14 cellular contexts compared by ENCODE assay signal in genomic region chr4:87019898-87020297, GRCh38.
DNase-seq lines count a peak whose midpoint lies in the region; ATAC-seq and TF ChIP-seq lines count a peak whose summit lies in the region.
"Had no signal": no experiment of that assay in that cellular context is flagged by ENCODE, and none has a peak within 500 bp of the region (broad histone marks: within the 10 kb centered on the region; RNA-seq: fewer than 3 reads in every experiment).

No MANE protein-coding gene starts in this region.

- peaks cover 5% of the 10 kb centered on the region for H3F3A ChIP-seq in smooth muscle cell (ENCODE audit: low read depth)

- H3K79me2 ChIP-seq in smooth muscle cell (ENCODE audit: low read depth): peaks cover 89% of the 10 kb centered on the region

- H3K9ac ChIP-seq in smooth muscle cell (ENCODE audit: low read depth): no peak overlapping the region

- no peak for DNase-seq in activated CD4-positive, alpha-beta T cell treated with anti-CD3 and anti-CD28 coated beads for 36 hours
- no peak for DNase-seq in activated CD4-positive, alpha-beta T cell treated with anti-CD3 and anti-CD28 coated beads, Interleukin-2, amount 50 U/mL, for 4 hours
- no peak for DNase-seq in activated naive CD8-positive, alpha-beta T cell treated with anti-CD3 and anti-CD28 coated beads for 36 hours
- no peak for DNase-seq in smooth muscle cell (lab: John Stamatoyannopoulos, UW; ENCODE audit: unreplicated experiment)
- DNase-seq in NK-92 (lab: John Stamatoyannopoulos, UW; ENCODE audit: unreplicated experiment): no peak
- DNase-seq: activated T-cell treated with anti-CD3 and anti-CD28 coated beads, Interleukin-2, amount 50 U/mL, for 1 hour; anterior cingulate cortex; colonic mucosa; midbrain; NCI-H1048; SW 1271 had no signal

- peaks cover 36% of the 10 kb centered on the region for H3K4me1 ChIP-seq in smooth muscle cell (ENCODE audit: low read depth)
- H3K4me1 ChIP-seq: colonic mucosa had no signal

- peaks cover 9% of the 10 kb centered on the region for H4K20me1 ChIP-seq in smooth muscle cell (ENCODE audit: low read depth)

- H3K36me3 ChIP-seq in smooth muscle cell (ENCODE audit: low read depth): no peaks in the 10 kb centered on the region
- H3K36me3 ChIP-seq: colonic mucosa had no signal

- H3K27me3 Mint-ChIP-seq in activated CD4-positive, alpha-beta T cell treated with anti-CD3 and anti-CD28 coated beads for 36 hours: no peaks in the 10 kb centered on the region
- H3K27me3 Mint-ChIP-seq in activated naive CD8-positive, alpha-beta T cell treated with anti-CD3 and anti-CD28 coated beads for 36 hours: no peaks in the 10 kb centered on the region

- no peak for ATAC-seq in activated CD4-positive, alpha-beta T cell treated with anti-CD3 and anti-CD28 coated beads for 36 hours
- ATAC-seq in HG02798 (IDR thresholded peaks at IDR 0.05; ENCODE audit: poor library complexity, unreplicated experiment) (peak; percentile 31), GM21390 (IDR thresholded peaks at IDR 0.05; ENCODE audit: unreplicated experiment) (no peak), HG03097 (IDR thresholded peaks at IDR 0.05; ENCODE audit: low FRiP score, unreplicated experiment) (no peak)

- intact Hi-C loops in activated CD4-positive, alpha-beta T cell treated with anti-CD3 and anti-CD28 coated beads for 36 hours (cut with DNase I, micrococcal nuclease): no loop called here

- peak overlapping the region; percentile 53 for H3K27ac ChIP-seq in smooth muscle cell (ENCODE audit: low read depth)
- H3K27ac ChIP-seq: colonic mucosa had no signal

- peaks cover 7% of the 10 kb centered on the region for H3K36me3 Mint-ChIP-seq in activated CD4-positive, alpha-beta T cell treated with anti-CD3 and anti-CD28 coated beads for 36 hours (ENCODE audit: low read depth)
- peaks cover 8% of the 10 kb centered on the region for H3K36me3 Mint-ChIP-seq in activated naive CD8-positive, alpha-beta T cell treated with anti-CD3 and anti-CD28 coated beads for 36 hours

- no peaks in the 10 kb centered on the region for H3K27me3 ChIP-seq in smooth muscle cell (ENCODE audit: low read depth)
- H3K27me3 ChIP-seq: colonic mucosa had no signal

- no peaks in the 10 kb centered on the region for H3K9me3 ChIP-seq in smooth muscle cell (replicated peaks; ENCODE audit: low read depth)
- H3K9me3 ChIP-seq: colonic mucosa had no signal

- CTCF ChIA-PET in activated CD4-positive, alpha-beta T cell treated with anti-CD3 and anti-CD28 coated beads for 36 hours (lab: Charles Lee): interaction anchor here (1.0 kb wide), 1 partner anchor 100 kb away, joined by 3 read pairs; no protein-coding TSS in a partner anchor

- H3K4me3 ChIP-seq in smooth muscle cell: no peak overlapping the region
- H3K4me3 ChIP-seq: colonic mucosa had no signal

- no peak overlapping the region for H3K4me2 ChIP-seq in smooth muscle cell

- 71% methylated on average over 2 of the region's 2 CpGs for WGBS in smooth muscle cell (ENCODE audit: low lambda C conversion rate)

- no peak overlapping the region for H3K4me3 Mint-ChIP-seq in activated CD4-positive, alpha-beta T cell treated with anti-CD3 and anti-CD28 coated beads for 36 hours
- H3K4me3 Mint-ChIP-seq in activated naive CD8-positive, alpha-beta T cell treated with anti-CD3 and anti-CD28 coated beads for 36 hours: no peak overlapping the region

- no peak for TF ChIP-seq CTCF in smooth muscle cell (IDR thresholded peaks at IDR 0.05; ENCODE audit: borderline replicate concordance, insufficient read depth, poor library complexity, severe bottlenecking)

- peaks cover 73% of the 10 kb centered on the region for H3K4me1 Mint-ChIP-seq in activated CD4-positive, alpha-beta T cell treated with anti-CD3 and anti-CD28 coated beads for 36 hours
- H3K4me1 Mint-ChIP-seq in activated naive CD8-positive, alpha-beta T cell treated with anti-CD3 and anti-CD28 coated beads for 36 hours: peaks cover 63% of the 10 kb centered on the region

- no peaks in the 10 kb centered on the region for H3K9me3 Mint-ChIP-seq in activated CD4-positive, alpha-beta T cell treated with anti-CD3 and anti-CD28 coated beads for 36 hours (ENCODE audit: low read depth)
- peaks cover 2% of the 10 kb centered on the region for H3K9me3 Mint-ChIP-seq in activated naive CD8-positive, alpha-beta T cell treated with anti-CD3 and anti-CD28 coated beads for 36 hours

- H2AFZ ChIP-seq in smooth muscle cell (ENCODE audit: low read depth): no peak overlapping the region

- peak overlapping the region; percentile 70 for H3K27ac Mint-ChIP-seq in activated CD4-positive, alpha-beta T cell treated with anti-CD3 and anti-CD28 coated beads for 36 hours
- peak overlapping the region; percentile 52 for H3K27ac Mint-ChIP-seq in activated naive CD8-positive, alpha-beta T cell treated with anti-CD3 and anti-CD28 coated beads for 36 hours

- POLR2A ChIA-PET in activated CD4-positive, alpha-beta T cell treated with anti-CD3 and anti-CD28 coated beads for 36 hours (lab: Charles Lee): no interaction called here
